ENCODE assay signal across 27 cellular contexts in genomic region chr2:82043867-82044266, GRCh38.
"Had no signal": no experiment of that assay in that cellular context is flagged by ENCODE, and none has a peak within 500 bp of the region (broad histone marks: within the 10 kb centered on the region; RNA-seq: fewer than 3 reads in every experiment).

No MANE protein-coding gene starts in this region.

- H3K4me3 ChIP-seq: stomach, suprapubic skin, testis, thoracic aorta, thyroid gland, tibial artery, tibial nerve, transverse colon, upper lobe of left lung, uterus, vagina had no signal

- DNase-seq: stimulated activated CD4-positive, alpha-beta T cell treated with anti-CD3 and anti-CD28 coated beads, Interleukin-2, amount 100 ng/mL, for 48 hours; stimulated activated CD4-positive, alpha-beta T cell treated with anti-CD3 and anti-CD28 coated beads, Interleukin-4, amount 100 ng/mL, for 1 hour; stimulated activated CD4-positive, alpha-beta T cell treated with anti-CD3 and anti-CD28 coated beads, Interleukin-4, amount 100 ng/mL, for 24 hours; stimulated activated CD4-positive, alpha-beta T cell treated with anti-CD3 and anti-CD28 coated beads, Interleukin-4, amount 100 ng/mL, for 4 hours; stimulated activated CD8-positive, alpha-beta memory T cell treated with anti-CD3 and anti-CD28 coated beads, Interleukin-4, amount 100 ng/mL, for 48 hours; stimulated activated naive B cell treated with anti-CD40 and anti-IgM and Interleukin-4, amounts not matched to agents 10 μg/mL and 1 μg/mL and 100 μg/mL, for 72 hours; stimulated activated naive CD4-positive, alpha-beta T cell; stimulated activated naive CD4-positive, alpha-beta T cell treated with Interleukin-2 at 50 U/mL for 16 hours; stimulated activated naive CD8-positive, alpha-beta T cell treated with anti-CD3 and anti-CD28 coated beads, Interleukin-15, amount 100 ng/mL, for 72 hours; stimulated activated naive CD8-positive, alpha-beta T cell treated with anti-CD3 and anti-CD28 coated beads, Interleukin-15, Interleukin-2, amounts not matched to agents 100 U/mL and 50 U/mL, for 24 hours; stomach; substantia nigra; testis; thyroid gland; tibial artery; transverse colon; trophoblast cell; uterus had no signal

- H3K4me1 ChIP-seq: stomach, suprapubic skin, testis, thyroid gland, tibial artery, tibial nerve, transverse colon, upper lobe of left lung, uterus, vagina had no signal

- H3K27ac Mint-ChIP-seq: stimulated activated effector memory CD8-positive, alpha-beta T cell treated with anti-CD3 and anti-CD28 coated beads, Interleukin-12 subunit alpha, Interleukin-12 subunit beta, amount 100 ng/mL, for 72 hours; stimulated activated memory B cell treated with anti-CD40 and anti-IgM and Interleukin-4, amounts not matched to agents 10 μg/mL and 1 μg/mL and 100 μg/mL, for 72 hours; stimulated activated naive B cell treated with anti-CD40 and anti-IgM and Interleukin-4, amounts not matched to agents 10 μg/mL and 1 μg/mL and 100 μg/mL, for 72 hours; stimulated activated naive CD8-positive, alpha-beta T cell treated with anti-CD3 and anti-CD28 coated beads, Interleukin-15, amount 100 ng/mL, for 72 hours; stimulated activated naive CD8-positive, alpha-beta T cell treated with anti-CD3 and anti-CD28 coated beads, Interleukin-15, Interleukin-2, amounts not matched to agents 100 ng/mL and 50 ng/mL, for 24 hours; type B pancreatic cell had no signal

- H3K27me3 ChIP-seq: stomach, suprapubic skin, testis, thyroid gland, tibial artery, tibial nerve, transverse colon, upper lobe of left lung, uterus, vagina had no signal

- H3K36me3 ChIP-seq: stomach, suprapubic skin, thoracic aorta, thyroid gland, tibial artery, tibial nerve, transverse colon, upper lobe of left lung, uterus, vagina had no signal

- H3K27me3 Mint-ChIP-seq: stimulated activated memory B cell treated with anti-CD40 and anti-IgM and Interleukin-4, amounts not matched to agents 10 μg/mL and 1 μg/mL and 100 μg/mL, for 72 hours; stimulated activated naive B cell treated with anti-CD40 and anti-IgM and Interleukin-4, amounts not matched to agents 10 μg/mL and 1 μg/mL and 100 μg/mL, for 72 hours; stimulated activated naive CD8-positive, alpha-beta T cell treated with anti-CD3 and anti-CD28 coated beads, Interleukin-15, amount 100 ng/mL, for 72 hours; stimulated activated naive CD8-positive, alpha-beta T cell treated with anti-CD3 and anti-CD28 coated beads, Interleukin-15, Interleukin-2, amounts not matched to agents 100 ng/mL and 50 ng/mL, for 24 hours; type B pancreatic cell had no signal

- H3K4me1 Mint-ChIP-seq: stimulated activated effector memory CD8-positive, alpha-beta T cell treated with anti-CD3 and anti-CD28 coated beads, Interleukin-12 subunit alpha, Interleukin-12 subunit beta, amount 100 ng/mL, for 72 hours; stimulated activated memory B cell treated with anti-CD40 and anti-IgM and Interleukin-4, amounts not matched to agents 10 μg/mL and 1 μg/mL and 100 μg/mL, for 72 hours; stimulated activated naive B cell treated with anti-CD40 and anti-IgM and Interleukin-4, amounts not matched to agents 10 μg/mL and 1 μg/mL and 100 μg/mL, for 72 hours; stimulated activated naive CD8-positive, alpha-beta T cell treated with anti-CD3 and anti-CD28 coated beads, Interleukin-15, amount 100 ng/mL, for 72 hours had no signal

- H3K9me3 ChIP-seq: testis, thoracic aorta, thyroid gland, tibial artery, transverse colon, uterus, vagina had no signal

- ATAC-seq: stimulated activated effector memory CD8-positive, alpha-beta T cell treated with anti-CD3 and anti-CD28 coated beads, Interleukin-12 subunit alpha, Interleukin-12 subunit beta, amount 100 ng/mL, for 72 hours; stimulated activated memory B cell treated with anti-CD40 and anti-IgM and Interleukin-4, amounts not matched to agents 10 μg/mL and 1 μg/mL and 100 μg/mL, for 72 hours; stimulated activated naive B cell treated with anti-CD40 and anti-IgM and Interleukin-4, amounts not matched to agents 10 μg/mL and 1 μg/mL and 100 μg/mL, for 72 hours; stimulated activated naive CD8-positive, alpha-beta T cell treated with anti-CD3 and anti-CD28 coated beads, Interleukin-15, amount 100 ng/mL, for 72 hours; stimulated activated naive CD8-positive, alpha-beta T cell treated with anti-CD3 and anti-CD28 coated beads, Interleukin-15, Interleukin-2, amounts not matched to agents 100 U/mL and 50 U/mL, for 24 hours had no signal

- H3K36me3 Mint-ChIP-seq: stimulated activated effector memory CD8-positive, alpha-beta T cell treated with anti-CD3 and anti-CD28 coated beads, Interleukin-12 subunit alpha, Interleukin-12 subunit beta, amount 100 ng/mL, for 72 hours; stimulated activated memory B cell treated with anti-CD40 and anti-IgM and Interleukin-4, amounts not matched to agents 10 μg/mL and 1 μg/mL and 100 μg/mL, for 72 hours; stimulated activated naive B cell treated with anti-CD40 and anti-IgM and Interleukin-4, amounts not matched to agents 10 μg/mL and 1 μg/mL and 100 μg/mL, for 72 hours; type B pancreatic cell had no signal

- H3K27ac ChIP-seq: stomach, suprapubic skin, testis, thoracic aorta, thyroid gland, tibial artery, tibial nerve, transverse colon, upper lobe of left lung, uterus, vagina had no signal

- H3K4me3 Mint-ChIP-seq: stimulated activated effector memory CD8-positive, alpha-beta T cell treated with anti-CD3 and anti-CD28 coated beads, Interleukin-12 subunit alpha, Interleukin-12 subunit beta, amount 100 ng/mL, for 72 hours; stimulated activated memory B cell treated with anti-CD40 and anti-IgM and Interleukin-4, amounts not matched to agents 10 μg/mL and 1 μg/mL and 100 μg/mL, for 72 hours; stimulated activated naive B cell treated with anti-CD40 and anti-IgM and Interleukin-4, amounts not matched to agents 10 μg/mL and 1 μg/mL and 100 μg/mL, for 72 hours; stimulated activated naive CD8-positive, alpha-beta T cell treated with anti-CD3 and anti-CD28 coated beads, Interleukin-15, amount 100 ng/mL, for 72 hours; stimulated activated naive CD8-positive, alpha-beta T cell treated with anti-CD3 and anti-CD28 coated beads, Interleukin-15, Interleukin-2, amounts not matched to agents 100 ng/mL and 50 ng/mL, for 24 hours; type B pancreatic cell had no signal
